In genomic region chr1:157925419-157926166, GRCh38 we compare ENCODE assay signal across 1 cellular context.
A peak's percentile ranks its signal among the peaks of the same experiment; 100 is the strongest.
TF ChIP-seq lines count a peak whose summit lies in the region.

No MANE protein-coding gene starts in this region.

TF ChIP-seq in K562, 482 proteins besides CTCF, POLR2A, EP300 and RAD21 (continued from another document and continues in another):
- TF ChIP-seq TRIM24 (IDR thresholded peaks at IDR 0.05) (no peak), JUND (IDR thresholded peaks at IDR 0.05; ENCODE audit: borderline replicate concordance, low read depth, low read length) (no peak), JUND (tag; IDR thresholded peaks at IDR 0.05; ENCODE audit: borderline replicate concordance, low read depth, low read length) (no peak), ETV1 (tag; conservative IDR thresholded peaks at IDR 0.05; ENCODE audit: low read depth) (0 out of 2 replicates have a peak, but pooled peaks have one; percentile 10), RFX5 (IDR thresholded peaks at IDR 0.05; ENCODE audit: low read depth, low read length) (no peak), AFF1 (IDR thresholded peaks at IDR 0.05; ENCODE audit: low read depth in 1 of 2, partially characterized antibody in 2 of 2) (no peak), ASH1L (IDR thresholded peaks at IDR 0.05; ENCODE audit: borderline replicate concordance, low read depth, partially characterized antibody) (no peak), TAF15 (IDR thresholded peaks at IDR 0.05; ENCODE audit: low read depth, low read length) (no peak), POLR2G (IDR thresholded peaks at IDR 0.05; ENCODE audit: low read depth, low read length) (0 out of 2 replicates have a peak, but pooled peaks have one; percentile 15), E2F6 (IDR thresholded peaks at IDR 0.05; ENCODE audit: borderline replicate concordance in 1 of 2, extremely low read depth in 1 of 2, insufficient read depth in 1 of 2, insufficient read length in 1 of 2, low read depth in 1 of 2, low read length in 1 of 2, poor library complexity in 1 of 2, severe bottlenecking in 1 of 2) (peak; percentile 63 to 83), LCOR (CRISPR knock-in tag; IDR thresholded peaks at IDR 0.05) (peak; percentile 40; the same call in 1 of the 2 replicates), ZNF445 (CRISPR knock-in tag; IDR thresholded peaks at IDR 0.05; ENCODE audit: low read depth) (no peak), E2F1 (CRISPR knock-in tag; IDR thresholded peaks at IDR 0.05) (no peak), STAT6 (CRISPR knock-in tag; IDR thresholded peaks at IDR 0.05) (no peak), MAX (CRISPR knock-in tag; IDR thresholded peaks at IDR 0.05) (no peak), ELK1 (CRISPR knock-in tag; IDR thresholded peaks at IDR 0.05) (0 out of 2 replicates have a peak, but pooled peaks have one; percentile 28), EHMT2 (IDR thresholded peaks at IDR 0.05) (no peak), ZNF778 (CRISPR knock-in tag; IDR thresholded peaks at IDR 0.05) (no peak), ZNF239 (CRISPR knock-in tag; IDR thresholded peaks at IDR 0.05) (no peak), FOXA3 (CRISPR knock-in tag; conservative IDR thresholded peaks at IDR 0.05 in 1 of 2, IDR thresholded peaks at IDR 0.05 in 1 of 2) (no peak), ZBED1 (IDR thresholded peaks at IDR 0.05) (no peak), CREB1 (IDR thresholded peaks at IDR 0.05) (no peak), CREB1 (CRISPR knock-in tag; IDR thresholded peaks at IDR 0.05) (0 out of 2 replicates have a peak, but pooled peaks have one; percentile 27), MGA (IDR thresholded peaks at IDR 0.05) (peak; percentile 94), KHSRP (IDR thresholded peaks at IDR 0.05) (no peak), L3MBTL2 (IDR thresholded peaks at IDR 0.05) (peak; percentile 94), EP400 (IDR thresholded peaks at IDR 0.05) (no peak), THAP12 (CRISPR knock-in tag; IDR thresholded peaks at IDR 0.05) (no peak), MTA1 (IDR thresholded peaks at IDR 0.05; ENCODE audit: borderline replicate concordance) (no peak)
